ENCODE assay signal across 16 cellular contexts in genomic region chr2:71703981-71704545, GRCh38.
"Had no signal": no experiment of that assay in that cellular context is flagged by ENCODE, and none has a peak within 500 bp of the region (broad histone marks: within the 10 kb centered on the region; RNA-seq: fewer than 3 reads in every experiment).

No MANE protein-coding gene starts in this region.

- H3K27me3 ChIP-seq: ascending aorta, dorsolateral prefrontal cortex, gastroesophageal sphincter, pancreas, thyroid gland had no signal

- DNase-seq: activated CD4-positive, alpha-beta T cell treated with anti-CD3 and anti-CD28 coated beads, Interleukin-2, amount 50 U/mL, for 1 hour; activated CD8-positive, alpha-beta memory T cell treated with anti-CD3 and anti-CD28 coated beads for 24 hours; activated naive CD4-positive, alpha-beta T cell treated with Interleukin-2 at 50 U/mL for 16 hours; endodermal cell; erythroblast; mesendoderm; stimulated activated CD4-positive, alpha-beta T cell treated with anti-CD3 and anti-CD28 coated beads, Interleukin-15, amount 100 ng/mL, for 24 hours; stimulated activated CD4-positive, alpha-beta T cell treated with anti-CD3 and anti-CD28 coated beads, Interleukin-4, amount 100 ng/mL, for 1 hour; stimulated activated naive B cell treated with anti-CD40 and anti-IgM and Interleukin-4, amounts not matched to agents 10 μg/mL and 1 μg/mL and 100 μg/mL, for 72 hours; SW 1271; thyroid gland had no signal

- H3K9me3 ChIP-seq: ascending aorta, gastroesophageal sphincter, pancreas, thyroid gland had no signal

- H3K4me1 ChIP-seq: pancreas had no signal

- FAIRE-seq: pancreas, urothelium cell line had no signal

- ATAC-seq: gastroesophageal sphincter; pancreas; stimulated activated naive B cell treated with anti-CD40 and anti-IgM and Interleukin-4, amounts not matched to agents 10 μg/mL and 1 μg/mL and 100 μg/mL, for 72 hours had no signal

- H3K27ac ChIP-seq: ascending aorta, dorsolateral prefrontal cortex, gastroesophageal sphincter, pancreas, thyroid gland had no signal

- H3K36me3 ChIP-seq: ascending aorta, gastroesophageal sphincter, pancreas, thyroid gland had no signal

- H3K4me3 ChIP-seq: ascending aorta, dorsolateral prefrontal cortex, gastroesophageal sphincter, pancreas, thyroid gland had no signal
